ENCODE assay signal across 2 cellular contexts in the genomic region with DNA sequence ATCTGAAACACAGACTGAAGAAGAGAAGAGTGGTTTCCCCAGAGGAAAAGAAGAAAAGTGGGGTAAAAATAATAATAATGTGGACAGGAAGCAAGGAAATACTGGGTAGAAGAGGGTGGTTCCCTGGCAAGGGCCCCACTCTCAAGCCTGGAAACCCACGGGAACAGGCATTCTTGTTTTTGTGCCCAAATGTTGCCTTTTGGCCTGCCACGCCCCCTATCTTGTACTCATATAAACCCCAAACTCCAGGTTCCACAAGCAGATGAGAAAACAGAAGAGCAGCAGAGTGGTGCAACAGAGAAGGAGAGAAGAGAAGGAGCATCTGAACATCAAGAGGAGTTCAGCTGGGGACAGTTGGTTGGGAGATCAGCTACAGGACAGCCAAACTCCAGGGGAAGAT.
TF ChIP-seq lines count a peak whose summit lies in the region.

No MANE protein-coding gene starts in this region.

TF ChIP-seq in GM23338, 12 proteins besides CTCF, POLR2A, EP300 and RAD21 (continued from another document):
- TF ChIP-seq, protein P1, sequence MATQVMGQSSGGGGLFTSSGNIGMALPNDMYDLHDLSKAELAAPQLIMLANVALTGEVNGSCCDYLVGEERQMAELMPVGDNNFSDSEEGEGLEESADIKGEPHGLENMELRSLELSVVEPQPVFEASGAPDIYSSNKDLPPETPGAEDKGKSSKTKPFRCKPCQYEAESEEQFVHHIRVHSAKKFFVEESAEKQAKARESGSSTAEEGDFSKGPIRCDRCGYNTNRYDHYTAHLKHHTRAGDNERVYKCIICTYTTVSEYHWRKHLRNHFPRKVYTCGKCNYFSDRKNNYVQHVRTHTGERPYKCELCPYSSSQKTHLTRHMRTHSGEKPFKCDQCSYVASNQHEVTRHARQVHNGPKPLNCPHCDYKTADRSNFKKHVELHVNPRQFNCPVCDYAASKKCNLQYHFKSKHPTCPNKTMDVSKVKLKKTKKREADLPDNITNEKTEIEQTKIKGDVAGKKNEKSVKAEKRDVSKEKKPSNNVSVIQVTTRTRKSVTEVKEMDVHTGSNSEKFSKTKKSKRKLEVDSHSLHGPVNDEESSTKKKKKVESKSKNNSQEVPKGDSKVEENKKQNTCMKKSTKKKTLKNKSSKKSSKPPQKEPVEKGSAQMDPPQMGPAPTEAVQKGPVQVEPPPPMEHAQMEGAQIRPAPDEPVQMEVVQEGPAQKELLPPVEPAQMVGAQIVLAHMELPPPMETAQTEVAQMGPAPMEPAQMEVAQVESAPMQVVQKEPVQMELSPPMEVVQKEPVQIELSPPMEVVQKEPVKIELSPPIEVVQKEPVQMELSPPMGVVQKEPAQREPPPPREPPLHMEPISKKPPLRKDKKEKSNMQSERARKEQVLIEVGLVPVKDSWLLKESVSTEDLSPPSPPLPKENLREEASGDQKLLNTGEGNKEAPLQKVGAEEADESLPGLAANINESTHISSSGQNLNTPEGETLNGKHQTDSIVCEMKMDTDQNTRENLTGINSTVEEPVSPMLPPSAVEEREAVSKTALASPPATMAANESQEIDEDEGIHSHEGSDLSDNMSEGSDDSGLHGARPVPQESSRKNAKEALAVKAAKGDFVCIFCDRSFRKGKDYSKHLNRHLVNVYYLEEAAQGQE (IDR thresholded peaks at IDR 0.05; ENCODE audit: unreplicated experiment), result no peak
- TF ChIP-seq, protein P2, sequence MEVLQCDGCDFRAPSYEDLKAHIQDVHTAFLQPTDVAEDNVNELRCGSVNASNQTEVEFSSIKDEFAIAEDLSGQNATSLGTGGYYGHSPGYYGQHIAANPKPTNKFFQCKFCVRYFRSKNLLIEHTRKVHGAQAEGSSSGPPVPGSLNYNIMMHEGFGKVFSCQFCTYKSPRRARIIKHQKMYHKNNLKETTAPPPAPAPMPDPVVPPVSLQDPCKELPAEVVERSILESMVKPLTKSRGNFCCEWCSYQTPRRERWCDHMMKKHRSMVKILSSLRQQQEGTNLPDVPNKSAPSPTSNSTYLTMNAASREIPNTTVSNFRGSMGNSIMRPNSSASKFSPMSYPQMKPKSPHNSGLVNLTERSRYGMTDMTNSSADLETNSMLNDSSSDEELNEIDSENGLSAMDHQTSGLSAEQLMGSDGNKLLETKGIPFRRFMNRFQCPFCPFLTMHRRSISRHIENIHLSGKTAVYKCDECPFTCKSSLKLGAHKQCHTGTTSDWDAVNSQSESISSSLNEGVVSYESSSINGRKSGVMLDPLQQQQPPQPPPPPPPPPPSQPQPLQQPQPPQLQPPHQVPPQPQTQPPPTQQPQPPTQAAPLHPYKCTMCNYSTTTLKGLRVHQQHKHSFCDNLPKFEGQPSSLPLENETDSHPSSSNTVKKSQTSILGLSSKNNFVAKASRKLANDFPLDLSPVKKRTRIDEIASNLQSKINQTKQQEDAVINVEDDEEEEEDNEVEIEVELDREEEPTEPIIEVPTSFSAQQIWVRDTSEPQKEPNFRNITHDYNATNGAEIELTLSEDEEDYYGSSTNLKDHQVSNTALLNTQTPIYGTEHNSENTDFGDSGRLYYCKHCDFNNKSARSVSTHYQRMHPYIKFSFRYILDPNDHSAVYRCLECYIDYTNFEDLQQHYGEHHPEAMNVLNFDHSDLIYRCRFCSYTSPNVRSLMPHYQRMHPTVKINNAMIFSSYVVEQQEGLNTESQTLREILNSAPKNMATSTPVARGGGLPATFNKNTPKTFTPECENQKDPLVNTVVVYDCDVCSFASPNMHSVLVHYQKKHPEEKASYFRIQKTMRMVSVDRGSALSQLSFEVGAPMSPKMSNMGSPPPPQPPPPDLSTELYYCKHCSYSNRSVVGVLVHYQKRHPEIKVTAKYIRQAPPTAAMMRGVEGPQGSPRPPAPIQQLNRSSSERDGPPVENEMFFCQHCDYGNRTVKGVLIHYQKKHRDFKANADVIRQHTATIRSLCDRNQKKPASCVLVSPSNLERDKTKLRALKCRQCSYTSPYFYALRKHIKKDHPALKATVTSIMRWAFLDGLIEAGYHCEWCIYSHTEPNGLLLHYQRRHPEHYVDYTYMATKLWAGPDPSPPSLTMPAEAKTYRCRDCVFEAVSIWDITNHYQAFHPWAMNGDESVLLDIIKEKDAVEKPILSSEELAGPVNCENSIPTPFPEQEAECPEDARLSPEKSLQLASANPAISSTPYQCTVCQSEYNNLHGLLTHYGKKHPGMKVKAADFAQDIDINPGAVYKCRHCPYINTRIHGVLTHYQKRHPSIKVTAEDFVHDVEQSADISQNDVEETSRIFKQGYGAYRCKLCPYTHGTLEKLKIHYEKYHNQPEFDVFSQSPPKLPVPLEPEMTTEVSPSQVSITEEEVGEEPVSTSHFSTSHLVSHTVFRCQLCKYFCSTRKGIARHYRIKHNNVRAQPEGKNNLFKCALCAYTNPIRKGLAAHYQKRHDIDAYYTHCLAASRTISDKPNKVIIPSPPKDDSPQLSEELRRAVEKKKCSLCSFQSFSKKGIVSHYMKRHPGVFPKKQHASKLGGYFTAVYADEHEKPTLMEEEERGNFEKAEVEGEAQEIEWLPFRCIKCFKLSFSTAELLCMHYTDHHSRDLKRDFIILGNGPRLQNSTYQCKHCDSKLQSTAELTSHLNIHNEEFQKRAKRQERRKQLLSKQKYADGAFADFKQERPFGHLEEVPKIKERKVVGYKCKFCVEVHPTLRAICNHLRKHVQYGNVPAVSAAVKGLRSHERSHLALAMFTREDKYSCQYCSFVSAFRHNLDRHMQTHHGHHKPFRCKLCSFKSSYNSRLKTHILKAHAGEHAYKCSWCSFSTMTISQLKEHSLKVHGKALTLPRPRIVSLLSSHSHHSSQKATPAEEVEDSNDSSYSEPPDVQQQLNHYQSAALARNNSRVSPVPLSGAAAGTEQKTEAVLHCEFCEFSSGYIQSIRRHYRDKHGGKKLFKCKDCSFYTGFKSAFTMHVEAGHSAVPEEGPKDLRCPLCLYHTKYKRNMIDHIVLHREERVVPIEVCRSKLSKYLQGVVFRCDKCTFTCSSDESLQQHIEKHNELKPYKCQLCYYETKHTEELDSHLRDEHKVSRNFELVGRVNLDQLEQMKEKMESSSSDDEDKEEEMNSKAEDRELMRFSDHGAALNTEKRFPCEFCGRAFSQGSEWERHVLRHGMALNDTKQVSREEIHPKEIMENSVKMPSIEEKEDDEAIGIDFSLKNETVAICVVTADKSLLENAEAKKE (CRISPR knock-in tag; IDR thresholded peaks at IDR 0.05), result no peak
- TF ChIP-seq EZH2phosphoT487 (IDR thresholded peaks at IDR 0.05; ENCODE audit: unreplicated experiment) (no peak), ZNF331 (CRISPR knock-in tag; IDR thresholded peaks at IDR 0.05; ENCODE audit: low read depth) (no peak), JUNB (IDR thresholded peaks at IDR 0.05; ENCODE audit: unreplicated experiment) (no peak), ZNF114 (CRISPR knock-in tag; IDR thresholded peaks at IDR 0.05) (no peak)

TF ChIP-seq in SK-N-SH treated with all-trans-retinoic acid at 6 μM for 48 hours, 23 proteins besides CTCF, POLR2A, EP300 and RAD21 (continued from another document):
- no peak for TF ChIP-seq ARNTL (CRISPR knock-in tag; IDR thresholded peaks at IDR 0.05; ENCODE audit: borderline replicate concordance, low read depth)
- TF ChIP-seq ESRRG (CRISPR knock-in tag; IDR thresholded peaks at IDR 0.05), result no peak
- TF ChIP-seq ZNF70 (CRISPR knock-in tag; IDR thresholded peaks at IDR 0.05), result no peak
- no peak for TF ChIP-seq SNAI2 (CRISPR knock-in tag; IDR thresholded peaks at IDR 0.05)
TF ChIP-seq in SK-N-SH treated with all-trans-retinoic acid at 6 μM for 48 hours: peak in this region for 0.
